8 cellular contexts compared by ENCODE assay signal in genomic region chr12:68317047-68317667, GRCh38. TPM values are rescaled to one million over a fixed set of nuclear protein-coding genes. Genes with fewer than 3 reads are reported as not detected.
A peak's percentile ranks its signal among the peaks of the same experiment; 100 is the strongest.
DNase-seq lines count a peak whose midpoint lies in the region; ATAC-seq and TF ChIP-seq lines count a peak whose summit lies in the region.

No MANE protein-coding gene starts in this region.

- H3K9me2 ChIP-seq in GM23248 (ENCODE audit: insufficient read depth): no peaks in the 10 kb centered on the region

- H3K27me3 Mint-ChIP-seq in CD4-positive, alpha-beta T cell: no peaks in the 10 kb centered on the region
- H3K27me3 Mint-ChIP-seq in stimulated activated naive CD8-positive, alpha-beta T cell treated with anti-CD3 and anti-CD28 coated beads, Interleukin-15, amount 100 ng/mL, for 72 hours: no peaks in the 10 kb centered on the region

- no peaks in the 10 kb centered on the region for H3K9me3 Mint-ChIP-seq in CD4-positive, alpha-beta T cell
- no peaks in the 10 kb centered on the region for H3K9me3 Mint-ChIP-seq in stimulated activated naive CD8-positive, alpha-beta T cell treated with anti-CD3 and anti-CD28 coated beads, Interleukin-15, amount 100 ng/mL, for 72 hours

- H3K4me3 Mint-ChIP-seq in CD4-positive, alpha-beta T cell: no peak overlapping the region
- no peak overlapping the region for H3K4me3 Mint-ChIP-seq in stimulated activated naive CD8-positive, alpha-beta T cell treated with anti-CD3 and anti-CD28 coated beads, Interleukin-15, amount 100 ng/mL, for 72 hours

- TF ChIP-seq CTCF in CD4-positive, alpha-beta T cell (IDR thresholded peaks at IDR 0.05): peak; percentile 86
- TF ChIP-seq CTCF in left lung (IDR thresholded peaks at IDR 0.05): peak; percentile 52 to 55

- H3K4me3 ChIP-seq in GM23248: no peak overlapping the region
- no peak overlapping the region for H3K4me3 ChIP-seq in NT2/D1 (ENCODE audit: insufficient read length, low read depth)
- no peak overlapping the region for H3K4me3 ChIP-seq in left lung
- H3K4me3 ChIP-seq in MG63: no peak overlapping the region

- POLR2A ChIA-PET in CD4-positive, alpha-beta T cell (lab: Charles Lee): interaction anchor here (0.6 kb wide), 2 partner anchors 89 to 125 kb away, joined by 3 read pairs; no protein-coding TSS in a partner anchor

- H3K27ac ChIP-seq in CD4-positive, alpha-beta T cell (ENCODE audit: low read depth, low read length): no peak overlapping the region
- H3K27ac ChIP-seq in GM23248 (no peak overlapping the region), left lung (no peak overlapping the region)

- CTCF ChIA-PET in CD4-positive, alpha-beta T cell (lab: Charles Lee): interaction anchor here (1.1 to 4.4 kb wide), 3 partner anchors 91 to 277 kb away, joined by 3 to 26 read pairs (median 11); partner anchors contain the start of gene IL26

- no peaks in the 10 kb centered on the region for H3K4me1 Mint-ChIP-seq in CD4-positive, alpha-beta T cell (ENCODE audit: low read depth)
- no peaks in the 10 kb centered on the region for H3K4me1 Mint-ChIP-seq in stimulated activated naive CD8-positive, alpha-beta T cell treated with anti-CD3 and anti-CD28 coated beads, Interleukin-15, amount 100 ng/mL, for 72 hours

- in situ Hi-C loops in GM23248 (cut with MboI): loop anchor here (25.0 kb wide), 1 partner anchor 955 kb away; no protein-coding TSS in a partner anchor

- H3K79me2 ChIP-seq in GM23248 (ENCODE audit: insufficient read depth): no peaks in the 10 kb centered on the region

- ATAC-seq in CD4-positive, alpha-beta T cell (ENCODE audit: poor library complexity): no peak
- ATAC-seq in left lung (peak; percentile 48), GM19397 (IDR thresholded peaks at IDR 0.05; ENCODE audit: unreplicated experiment) (no peak)
- ATAC-seq in stimulated activated naive CD8-positive, alpha-beta T cell treated with anti-CD3 and anti-CD28 coated beads, Interleukin-15, amount 100 ng/mL, for 72 hours: no peak

- peaks cover 22% of the 10 kb centered on the region for H3K36me3 ChIP-seq in GM23248 (ENCODE audit: low read depth)
- peaks cover 28% of the 10 kb centered on the region for H3K36me3 ChIP-seq in NT2/D1 (ENCODE audit: insufficient read depth, insufficient read length, low read length)
- peaks cover 0 to 46% of the 10 kb centered on the region in 2 donors for H3K36me3 ChIP-seq in left lung
- H3K36me3 ChIP-seq in MG63: peaks cover 14% of the 10 kb centered on the region

- WGBS in GM23248 (ENCODE audit: low coverage in 1 of 2, low lambda C conversion rate in 2 of 2, missing lambda C conversion rate in 2 of 2), 2 experiments: 100% methylated on average over 1 of the region's 1 CpG

- peaks cover 15% of the 10 kb centered on the region for H3K36me3 Mint-ChIP-seq in CD4-positive, alpha-beta T cell (ENCODE audit: low read depth)

- H3K4me2 ChIP-seq in GM23248 (ENCODE audit: unreplicated experiment): no peak overlapping the region

- H3K4me1 ChIP-seq in GM23248 (ENCODE audit: insufficient read depth) (peaks cover 15% of the 10 kb centered on the region), NT2/D1 (ENCODE audit: insufficient read depth, insufficient read length) (no peaks in the 10 kb centered on the region), left lung (no peaks in the 10 kb centered on the region)

- intact Hi-C loops in CD4-positive, alpha-beta T cell (cut with DNase I, micrococcal nuclease): loop anchor here (1.0 to 10.0 kb wide), 6 partner anchors 80 to 960 kb away; no protein-coding TSS in a partner anchor
- intact Hi-C loops in left lung (cut with DNase I): loop anchor here in 1 of 2 donors (5.0 to 10.0 kb wide), 3 partner anchors 80 to 282 kb away; no protein-coding TSS in a partner anchor

- H2AFZ ChIP-seq in GM23248: no peak overlapping the region

- no peak overlapping the region for H3K9ac ChIP-seq in GM23248
- H3K9ac ChIP-seq in NT2/D1 (ENCODE audit: insufficient read length, low read depth): no peak overlapping the region

- no peaks in the 10 kb centered on the region for H4K20me1 ChIP-seq in GM23248 (ENCODE audit: insufficient read depth)

- DNase-seq in CD4-positive, alpha-beta T cell: peak in 6 of 10 experiments; percentile 16 to 25 (median 20)
- DNase-seq in GM23248 (peak; percentile 72), NT2/D1 (ENCODE audit: low read depth, low spot score) (peak; percentile 23), astrocyte of the hippocampus (ENCODE audit: low read depth, low spot score) (peak; percentile 57), left lung (no peak), MG63 (no peak)
- peak; percentile 21 to 27 for DNase-seq in stimulated activated naive CD8-positive, alpha-beta T cell treated with anti-CD3 and anti-CD28 coated beads, Interleukin-15, amount 100 ng/mL, for 72 hours

- H3K27me3 ChIP-seq in CD4-positive, alpha-beta T cell (ENCODE audit: control insufficient read depth, insufficient read depth, low read length): no peaks in the 10 kb centered on the region
- no peaks in the 10 kb centered on the region for H3K27me3 ChIP-seq in GM23248 (replicated peaks; ENCODE audit: insufficient read depth)
- no peaks in the 10 kb centered on the region for H3K27me3 ChIP-seq in NT2/D1 (ENCODE audit: insufficient read depth, insufficient read length)
- no peaks in the 10 kb centered on the region for H3K27me3 ChIP-seq in left lung
- H3K27me3 ChIP-seq in MG63: no peaks in the 10 kb centered on the region

- H3F3A ChIP-seq in GM23248 (ENCODE audit: insufficient read depth): peaks cover 20% of the 10 kb centered on the region

- no peaks in the 10 kb centered on the region for H3K9me3 ChIP-seq in CD4-positive, alpha-beta T cell (ENCODE audit: control insufficient read depth, low read length)
- H3K9me3 ChIP-seq in GM23248 (ENCODE audit: low read depth): no peaks in the 10 kb centered on the region
- H3K9me3 ChIP-seq in NT2/D1 (ENCODE audit: insufficient read depth, low read length): no peaks in the 10 kb centered on the region
- no peaks in the 10 kb centered on the region for H3K9me3 ChIP-seq in left lung
- no peaks in the 10 kb centered on the region for H3K9me3 ChIP-seq in MG63

- no peak overlapping the region for H3K27ac Mint-ChIP-seq in CD4-positive, alpha-beta T cell
- no peak overlapping the region for H3K27ac Mint-ChIP-seq in stimulated activated naive CD8-positive, alpha-beta T cell treated with anti-CD3 and anti-CD28 coated beads, Interleukin-15, amount 100 ng/mL, for 72 hours

RNA-seq across cellular contexts. Expression of gene MDM1, which starts 15.0 kb away (rescaled TPM):
- 10 to 100 TPM; 11.0 to 11.6 TPM for total RNA-seq in CD4-positive, alpha-beta T cell
- 7.3 and 30.0 TPM in 2 replicates for total RNA-seq in GM23248 (2014; rRNA removed; shearing (Covaris generic))
- 7.5 and 9.9 TPM in 2 replicates for polyA plus RNA-seq in GM23248 (2016; fragmentation: Nextera tagmentation; extraction: Ambion mirVana)
- total RNA-seq in left lung: 10 to 100 TPM in 1 of 2 donors, 1 to 10 TPM in 1; 9.3 to 14.6 TPM
- total RNA-seq in MG63 (2014; rRNA removed; shearing (Covaris generic); ENCODE audit: low replicate concordance): 8.0 and 12.6 TPM in 2 replicates

Comparison
In these comparisons a context has a peak if more than half of its experiments do, and no peak if none do; other contexts are left out.
1. DNase-seq: peak in CD4-positive, alpha-beta T cell (6 of 10), GM23248 (single experiment), NT2/D1 (single experiment), astrocyte of the hippocampus (single experiment) and stimulated activated naive CD8-positive, alpha-beta T cell treated with anti-CD3 and anti-CD28 coated beads, Interleukin-15, amount 100 ng/mL, for 72 hours (2 of 2); none in left lung (0 of 2) and MG63 (single experiment).